Comparison of ENCODE assay signal across 17 cellular contexts in genomic region chr3:76307556-76307955, GRCh38.
DNase-seq lines count a peak whose midpoint lies in the region; ATAC-seq and TF ChIP-seq lines count a peak whose summit lies in the region.
"Had no signal": no experiment of that assay in that cellular context is flagged by ENCODE, and none has a peak within 500 bp of the region (broad histone marks: within the 10 kb centered on the region; RNA-seq: fewer than 3 reads in every experiment).

No MANE protein-coding gene starts in this region.

- no peak overlapping the region for H3K27ac ChIP-seq in PC-9
- no peak overlapping the region for H3K27ac ChIP-seq in osteoblast (ENCODE audit: low read depth, low read length)
- H3K27ac ChIP-seq: SJSA1 had no signal

- POLR2A ChIA-PET in PC-9 (lab: Charles Lee; ENCODE audit: unreplicated experiment): no interaction called here

- no TSS peak for BruUV-seq in PC-9 (replicated peaks; lab: Mats Ljungman, UMichigan)

- H3K79me2 ChIP-seq in PC-9 (ENCODE audit: low read depth) (no peaks in the 10 kb centered on the region), osteoblast (ENCODE audit: insufficient read depth, low read length) (no peaks in the 10 kb centered on the region)

- DNase-seq in AG08395 (ENCODE audit: low spot score) (peak; percentile 5), PC-9 (no peak), dedifferentiated amniotic fluid mesenchymal stem cell (ENCODE audit: extremely low spot score) (peak; percentile 19), osteoblast (ENCODE audit: insufficient read length, low spot score, missing footprints) (peak; percentile 3), glutamatergic neuron (no peak)
- DNase-seq in stimulated activated naive CD4-positive, alpha-beta T cell treated with Interleukin-2 at 50 U/mL for 16 hours (lab: John Stamatoyannopoulos, UW): no peak
- DNase-seq: C1 segment of cervical spinal cord, GOT3, KBM-7, NCI-H1417 treated with DMSO at 0.1 percent for 48 hours, NCI-H2029, NCI-H2171, NCI-H446 treated with DMSO at 0.1 percent for 48 hours, NCI-H748 treated with DMSO at 0.1 percent for 48 hours had no signal

- H4K20me1 ChIP-seq in PC-9 (ENCODE audit: insufficient read depth) (no peaks in the 10 kb centered on the region), osteoblast (ENCODE audit: insufficient read depth, low read length) (no peaks in the 10 kb centered on the region)

- H3K4me3 ChIP-seq in PC-9 (no peak overlapping the region), osteoblast (ENCODE audit: insufficient read depth, low read length) (no peak overlapping the region)
- H3K4me3 ChIP-seq: SJSA1 had no signal

- no peaks in the 10 kb centered on the region for H3K4me1 ChIP-seq in PC-9 (replicated peaks; ENCODE audit: insufficient read depth)
- no peaks in the 10 kb centered on the region for H3K4me1 ChIP-seq in osteoblast (ENCODE audit: insufficient read depth, low read length)
- H3K4me1 ChIP-seq: SJSA1 had no signal

- peaks cover 2% of the 10 kb centered on the region for H3K4me1 Mint-ChIP-seq in glutamatergic neuron (ENCODE audit: low read depth, unreplicated experiment)

- H3K27ac Mint-ChIP-seq in glutamatergic neuron (ENCODE audit: unreplicated experiment): no peak overlapping the region

- no peak for TF ChIP-seq CTCF in PC-9 (conservative IDR thresholded peaks at IDR 0.05)
- no peak for TF ChIP-seq CTCF in osteoblast (IDR thresholded peaks at IDR 0.05; ENCODE audit: extremely low read depth, low read depth, low read length)
- no peak for TF ChIP-seq CTCF in glutamatergic neuron (IDR thresholded peaks at IDR 0.05; ENCODE audit: partially characterized antibody, unreplicated experiment)

- H3K36me3 Mint-ChIP-seq in glutamatergic neuron (ENCODE audit: unreplicated experiment): peaks cover 5% of the 10 kb centered on the region

- CTCF ChIA-PET in PC-9 (lab: Charles Lee): no interaction called here

- ATAC-seq in GM18861 (IDR thresholded peaks at IDR 0.05; ENCODE audit: unreplicated experiment): no peak
- no peak for ATAC-seq in activated CD4-positive, CD25-positive, alpha-beta regulatory T cell treated with anti-CD3 and anti-CD28 coated beads, Interleukin-2, amount 50 U/mL, for 24 hours

- H2AFZ ChIP-seq in PC-9: peak overlapping the region; percentile 37; the same call in 1 of the 2 replicates
- H2AFZ ChIP-seq in osteoblast (ENCODE audit: low read length): no peak overlapping the region

- H3K9me3 ChIP-seq in PC-9 (ENCODE audit: insufficient read depth, low read depth): no peaks in the 10 kb centered on the region
- peaks cover 2% of the 10 kb centered on the region for H3K9me3 ChIP-seq in osteoblast (ENCODE audit: low read depth, low read length)
- H3K9me3 ChIP-seq: SJSA1 had no signal

- H3K27me3 ChIP-seq in PC-9 (ENCODE audit: insufficient read depth, low read depth) (0 out of 2 replicates have a peak, but pooled peaks cover 6% of the 10 kb centered on the region), osteoblast (ENCODE audit: insufficient read depth, low read length) (no peaks in the 10 kb centered on the region)
- H3K27me3 ChIP-seq: SJSA1 had no signal

- H3K9me2 ChIP-seq in PC-9 (ENCODE audit: insufficient read depth): no peaks in the 10 kb centered on the region

- H3F3A ChIP-seq in PC-9 (ENCODE audit: insufficient read depth, low read depth): no peaks in the 10 kb centered on the region

- intact Hi-C loops in PC-9 (cut with micrococcal nuclease; ENCODE audit: unreplicated experiment): no loop called here

- no peak overlapping the region for H3K4me3 Mint-ChIP-seq in glutamatergic neuron (ENCODE audit: unreplicated experiment)

- no peaks in the 10 kb centered on the region for H3K27me3 Mint-ChIP-seq in glutamatergic neuron (ENCODE audit: unreplicated experiment)

- H3K4me2 ChIP-seq in PC-9 (no peak overlapping the region), osteoblast (ENCODE audit: insufficient read depth, low read length) (no peak overlapping the region)

- H3K36me3 ChIP-seq in PC-9 (ENCODE audit: low read depth) (no peaks in the 10 kb centered on the region), osteoblast (ENCODE audit: insufficient read depth, low read length) (no peaks in the 10 kb centered on the region)
- H3K36me3 ChIP-seq: SJSA1 had no signal

- H3K9me3 Mint-ChIP-seq in glutamatergic neuron (ENCODE audit: unreplicated experiment): no peaks in the 10 kb centered on the region

Comparison
In these comparisons a context has a peak if more than half of its experiments do, and no peak if none do; other contexts are left out.
1. DNase-seq: peak in AG08395 (single experiment), dedifferentiated amniotic fluid mesenchymal stem cell (single experiment) and osteoblast (single experiment); none in PC-9 (0 of 2), stimulated activated naive CD4-positive, alpha-beta T cell treated with Interleukin-2 at 50 U/mL for 16 hours (single experiment) and glutamatergic neuron (single experiment).